ENCODE assay signal across 8 cellular contexts in genomic region chr19:42198676-42199439, GRCh38. TPM values are rescaled to one million over a fixed set of nuclear protein-coding genes. Genes with fewer than 3 reads are reported as not detected.
DNase-seq lines count a peak whose midpoint lies in the region; ATAC-seq and TF ChIP-seq lines count a peak whose summit lies in the region.

No MANE protein-coding gene starts in this region.

- H3K9me3 Mint-ChIP-seq in activated naive CD4-positive, alpha-beta T cell treated with anti-CD3 and anti-CD28 coated beads, Interleukin-2, amount 10 ng/mL, durations not matched to agents 7 days and 5 days = peaks cover 2% of the 10 kb centered on the region
- peaks cover under 1% of the 10 kb centered on the region for H3K9me3 Mint-ChIP-seq in neural progenitor cell

- H3K27ac Mint-ChIP-seq in activated naive CD4-positive, alpha-beta T cell treated with anti-CD3 and anti-CD28 coated beads, Interleukin-2, amount 10 ng/mL, durations not matched to agents 7 days and 5 days = peak overlapping the region; percentile 95
- no peak overlapping the region for H3K27ac Mint-ChIP-seq in neural progenitor cell

- H3K27me3 Mint-ChIP-seq in activated naive CD4-positive, alpha-beta T cell treated with anti-CD3 and anti-CD28 coated beads, Interleukin-2, amount 10 ng/mL, durations not matched to agents 7 days and 5 days = peaks cover 4% of the 10 kb centered on the region
- H3K27me3 Mint-ChIP-seq in neural progenitor cell (ENCODE audit: insufficient read depth, low read depth) = peaks cover 4% of the 10 kb centered on the region

- no peak for TF ChIP-seq CTCF in GM06990 (IDR thresholded peaks at IDR 0.05; ENCODE audit: insufficient read depth, low read length, poor library complexity, severe bottlenecking)
- no peak for TF ChIP-seq CTCF in OCI-LY7 (conservative IDR thresholded peaks at IDR 0.05; ENCODE audit: low read length)
- no peak for TF ChIP-seq CTCF in neural progenitor cell (IDR thresholded peaks at IDR 0.05)

- ATAC-seq in GM21717 (IDR thresholded peaks at IDR 0.05; ENCODE audit: unreplicated experiment) = peak; percentile 40
- no peak for ATAC-seq in HG03025 (IDR thresholded peaks at IDR 0.05; ENCODE audit: low FRiP score, unreplicated experiment)

- peaks cover 66% of the 10 kb centered on the region for H3K4me1 ChIP-seq in OCI-LY7 (ENCODE audit: insufficient read depth, low read length, poor library complexity, severe bottlenecking)
- H3K4me1 ChIP-seq in neural progenitor cell = no peaks in the 10 kb centered on the region

- H3K27ac ChIP-seq in OCI-LY7 (ENCODE audit: low read depth, low read length, poor library complexity, severe bottlenecking) (peak overlapping the region; percentile 76), neural progenitor cell (no peak overlapping the region)

- BruUV-seq in OCI-LY7 (replicated peaks; lab: Mats Ljungman, UMichigan) = TSS peak; percentile 65

- H3K27me3 ChIP-seq in GM06990 (replicated peaks; ENCODE audit: control insufficient read depth, insufficient read depth, low read length) (no peaks in the 10 kb centered on the region), neural progenitor cell (no peaks in the 10 kb centered on the region)

- no peak overlapping the region for H2AFZ ChIP-seq in OCI-LY7 (ENCODE audit: low read length)
- H2AFZ ChIP-seq in neural progenitor cell (replicated peaks) = no peak overlapping the region

- no peaks in the 10 kb centered on the region for H3F3A ChIP-seq in neural progenitor cell (ENCODE audit: low read depth)

- H3K9ac ChIP-seq in neural progenitor cell = no peak overlapping the region

- H3K4me3 ChIP-seq in GM06990 (replicated peaks; ENCODE audit: low read depth, low read length) = peak overlapping the region; percentile 33
- peak overlapping the region; percentile 57 for H3K4me3 ChIP-seq in OCI-LY7 (ENCODE audit: low read depth, low read length, poor library complexity, severe bottlenecking)
- H3K4me3 ChIP-seq in neural progenitor cell = no peak overlapping the region

- CTCF ChIA-PET in OCI-LY7 (lab: Charles Lee; ENCODE audit: unreplicated experiment) = interaction anchor here (0.5 to 0.6 kb wide), 3 partner anchors 8 to 97 kb away, joined by 3 to 4 read pairs (median 4); no protein-coding TSS in a partner anchor
- CTCF ChIA-PET in activated naive CD4-positive, alpha-beta T cell treated with anti-CD3 and anti-CD28 coated beads, Interleukin-2, amount 10 ng/mL, durations not matched to agents 7 days and 5 days (lab: Charles Lee) = interaction anchor here (0.6 to 3.7 kb wide), 10 partner anchors 13 to 202 kb away, joined by 3 to 34 read pairs (median 4); partner anchors contain the start of gene ZNF526

- DNase-seq in GM06990 (ENCODE audit: extremely low read depth, insufficient read length) = peak; percentile 74
- peak; percentile 87 for DNase-seq in OCI-LY7 (ENCODE audit: low spot score)
- peak; percentile 93 for DNase-seq in activated naive CD4-positive, alpha-beta T cell treated with anti-CD3 and anti-CD28 coated beads, Interleukin-2, amount 10 ng/mL, durations not matched to agents 7 days and 5 days
- DNase-seq in neural progenitor cell (ENCODE audit: low spot score) = no peak
- no peak for DNase-seq in NCI-H187 treated with DMSO at 0.1 percent for 48 hours (lab: John Stamatoyannopoulos, UW)
- DNase-seq in HuH-7.5 (ENCODE audit: low spot score) = no peak

- peaks cover 64% of the 10 kb centered on the region for H3K36me3 Mint-ChIP-seq in activated naive CD4-positive, alpha-beta T cell treated with anti-CD3 and anti-CD28 coated beads, Interleukin-2, amount 10 ng/mL, durations not matched to agents 7 days and 5 days
- H3K36me3 Mint-ChIP-seq in neural progenitor cell = peaks cover 32% of the 10 kb centered on the region

- peak overlapping the region; percentile 86 for H3K4me2 ChIP-seq in OCI-LY7 (ENCODE audit: low read length)
- H3K4me2 ChIP-seq in neural progenitor cell = no peak overlapping the region

- H3K36me3 ChIP-seq in GM06990 (ENCODE audit: control insufficient read depth, insufficient read depth, low read length) (peaks cover 19% of the 10 kb centered on the region), OCI-LY7 (ENCODE audit: insufficient read depth, low read length) (peaks cover 76% of the 10 kb centered on the region), neural progenitor cell (no peaks in the 10 kb centered on the region)

- H4K20me1 ChIP-seq in OCI-LY7 (ENCODE audit: insufficient read depth, low read length) (peaks cover 4% of the 10 kb centered on the region; the same call in 1 of the 2 replicates), neural progenitor cell (ENCODE audit: low read depth) (peaks cover 55% of the 10 kb centered on the region)

- H3K4me3 Mint-ChIP-seq in activated naive CD4-positive, alpha-beta T cell treated with anti-CD3 and anti-CD28 coated beads, Interleukin-2, amount 10 ng/mL, durations not matched to agents 7 days and 5 days = peak overlapping the region; percentile 70
- H3K4me3 Mint-ChIP-seq in neural progenitor cell = peak overlapping the region; percentile 8

- POLR2A ChIA-PET in OCI-LY7 (lab: Charles Lee) = interaction anchor here (0.5 to 1.1 kb wide), 2 partner anchors 85 to 429 kb away, joined by 3 to 4 read pairs; no protein-coding TSS in a partner anchor

- intact Hi-C loops in OCI-LY7 (cut with micrococcal nuclease; ENCODE audit: unreplicated experiment) = no loop called here

- peaks cover 6% of the 10 kb centered on the region; the same call in 1 of the 2 replicates for H3K79me2 ChIP-seq in OCI-LY7 (ENCODE audit: insufficient read depth, low read depth, low read length)
- H3K79me2 ChIP-seq in neural progenitor cell (ENCODE audit: low read depth) = peaks cover 12% of the 10 kb centered on the region

- H3K9me2 ChIP-seq in OCI-LY7 (ENCODE audit: insufficient read depth, low read length) = no peaks in the 10 kb centered on the region

- H3K9me3 ChIP-seq in OCI-LY7 (ENCODE audit: low read length) = no peaks in the 10 kb centered on the region
- no peaks in the 10 kb centered on the region for H3K9me3 ChIP-seq in neural progenitor cell (ENCODE audit: low read depth)

- peaks cover 84% of the 10 kb centered on the region for H3K4me1 Mint-ChIP-seq in activated naive CD4-positive, alpha-beta T cell treated with anti-CD3 and anti-CD28 coated beads, Interleukin-2, amount 10 ng/mL, durations not matched to agents 7 days and 5 days
- peaks cover 7% of the 10 kb centered on the region for H3K4me1 Mint-ChIP-seq in neural progenitor cell

RNA-seq across cellular contexts. Expression of gene DEDD2, which starts 18.6 kb away (rescaled TPM):
- 29.6 and 41.9 TPM in 2 replicates for total RNA-seq in OCI-LY7 (2014; rRNA removed; shearing (Covaris generic))
- total RNA-seq in OCI-LY7 (2022) = 15.5 and 18.6 TPM in 2 replicates
- total RNA-seq in neural progenitor cell (ENCODE audit: low replicate concordance) = 19.8 and 54.2 TPM in 2 replicates

RNA-seq across cellular contexts. Expression of gene ZNF526, which starts 21.3 kb away (rescaled TPM):
- total RNA-seq in OCI-LY7 (2014; rRNA removed; shearing (Covaris generic)) = 8.4 and 9.0 TPM in 2 replicates
- 12.7 and 14.8 TPM in 2 replicates for total RNA-seq in OCI-LY7 (2022)
- 6.5 and 13.0 TPM in 2 replicates for total RNA-seq in neural progenitor cell (ENCODE audit: low replicate concordance)

RNA-seq across cellular contexts. Expression of gene GSK3A, which starts 43.5 kb away (rescaled TPM):
- total RNA-seq in OCI-LY7 (2014; rRNA removed; shearing (Covaris generic)) = 20.9 and 23.6 TPM in 2 replicates
- total RNA-seq in OCI-LY7 (2022) (29.2 and 33.7 TPM in 2 replicates), neural progenitor cell (ENCODE audit: low replicate concordance) (22.5 and 41.3 TPM in 2 replicates)

RNA-seq across cellular contexts. Expression of gene ERF, which starts 56.1 kb away (rescaled TPM):
- total RNA-seq in OCI-LY7 (2014; rRNA removed; shearing (Covaris generic)) = 22.1 and 26.7 TPM in 2 replicates
- total RNA-seq in OCI-LY7 (2022) (33.5 and 36.6 TPM in 2 replicates), neural progenitor cell (ENCODE audit: low replicate concordance) (43.1 and 94.8 TPM in 2 replicates)

Comparison
In these comparisons a context has a peak if more than half of its experiments do, and no peak if none do; other contexts are left out.
1. DNase-seq: peak in GM06990 (single experiment), OCI-LY7 (single experiment) and activated naive CD4-positive, alpha-beta T cell treated with anti-CD3 and anti-CD28 coated beads, Interleukin-2, amount 10 ng/mL, durations not matched to agents 7 days and 5 days (single experiment); none in neural progenitor cell (single experiment), NCI-H187 treated with DMSO at 0.1 percent for 48 hours (single experiment) and HuH-7.5 (single experiment).